Comparison of ENCODE assay signal across 1 cellular context in the genomic region with DNA sequence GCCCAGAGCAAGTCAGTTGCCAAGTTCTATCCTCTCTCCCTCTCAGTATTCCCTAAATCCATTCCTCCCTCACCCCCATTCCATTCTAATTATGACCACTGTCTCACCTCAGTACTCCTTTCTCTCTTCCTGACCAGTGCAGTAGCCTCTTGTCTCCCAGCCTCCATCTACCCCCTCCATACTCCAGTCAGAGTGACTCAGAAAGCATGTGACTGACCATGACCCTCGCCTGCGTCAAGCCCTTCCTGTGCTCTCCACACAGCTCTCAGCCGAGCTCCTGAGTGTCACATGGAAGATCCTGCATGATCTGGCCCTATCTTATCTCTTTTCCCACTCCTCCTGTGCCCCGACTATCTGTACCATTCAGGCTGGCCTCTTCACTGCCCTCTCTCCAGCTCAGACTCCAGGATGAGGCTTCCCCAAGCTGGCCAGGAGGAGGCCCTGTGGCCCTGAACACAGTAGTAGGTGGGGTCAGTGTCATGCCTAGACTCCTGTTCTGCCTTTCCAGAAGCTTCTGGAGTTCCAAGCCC.
A peak's percentile ranks its signal among the peaks of the same experiment; 100 is the strongest.
TF ChIP-seq lines count a peak whose summit lies in the region.

No MANE protein-coding gene starts in this region.

TF ChIP-seq in K562, 482 proteins besides CTCF, POLR2A, EP300 and RAD21 (continued from another document):
- TF ChIP-seq, protein P1, sequence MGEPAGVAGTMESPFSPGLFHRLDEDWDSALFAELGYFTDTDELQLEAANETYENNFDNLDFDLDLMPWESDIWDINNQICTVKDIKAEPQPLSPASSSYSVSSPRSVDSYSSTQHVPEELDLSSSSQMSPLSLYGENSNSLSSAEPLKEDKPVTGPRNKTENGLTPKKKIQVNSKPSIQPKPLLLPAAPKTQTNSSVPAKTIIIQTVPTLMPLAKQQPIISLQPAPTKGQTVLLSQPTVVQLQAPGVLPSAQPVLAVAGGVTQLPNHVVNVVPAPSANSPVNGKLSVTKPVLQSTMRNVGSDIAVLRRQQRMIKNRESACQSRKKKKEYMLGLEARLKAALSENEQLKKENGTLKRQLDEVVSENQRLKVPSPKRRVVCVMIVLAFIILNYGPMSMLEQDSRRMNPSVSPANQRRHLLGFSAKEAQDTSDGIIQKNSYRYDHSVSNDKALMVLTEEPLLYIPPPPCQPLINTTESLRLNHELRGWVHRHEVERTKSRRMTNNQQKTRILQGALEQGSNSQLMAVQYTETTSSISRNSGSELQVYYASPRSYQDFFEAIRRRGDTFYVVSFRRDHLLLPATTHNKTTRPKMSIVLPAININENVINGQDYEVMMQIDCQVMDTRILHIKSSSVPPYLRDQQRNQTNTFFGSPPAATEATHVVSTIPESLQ (CRISPR knock-in tag; IDR thresholded peaks at IDR 0.05), result 0 out of 2 replicates have a peak, but pooled peaks have one; percentile 26
- no peak for TF ChIP-seq PRPF4 (IDR thresholded peaks at IDR 0.05; ENCODE audit: insufficient read depth, low read depth, low read length, poor library complexity, severe bottlenecking)
- 0 out of 2 replicates have a peak, but pooled peaks have one; percentile 4 for TF ChIP-seq ZNF79 (CRISPR knock-in tag; IDR thresholded peaks at IDR 0.05; ENCODE audit: low read depth)
- TF ChIP-seq ZNF133 (CRISPR knock-in tag; IDR thresholded peaks at IDR 0.05), result no peak
- no peak for TF ChIP-seq NFATC3 (IDR thresholded peaks at IDR 0.05)
- TF ChIP-seq EWSR1 (IDR thresholded peaks at IDR 0.05; ENCODE audit: borderline replicate concordance, low read depth, partially characterized antibody), result no peak
- TF ChIP-seq ZNF639 (CRISPR knock-in tag; conservative IDR thresholded peaks at IDR 0.05 in 1 of 2, IDR thresholded peaks at IDR 0.05 in 1 of 2), result peak in 1 of 2 experiments; percentile 63; a peak in 1 of 4 replicates
- TF ChIP-seq GATA2 (CRISPR knock-in tag; IDR thresholded peaks at IDR 0.05), result peak; percentile 98
- TF ChIP-seq, protein P2, sequence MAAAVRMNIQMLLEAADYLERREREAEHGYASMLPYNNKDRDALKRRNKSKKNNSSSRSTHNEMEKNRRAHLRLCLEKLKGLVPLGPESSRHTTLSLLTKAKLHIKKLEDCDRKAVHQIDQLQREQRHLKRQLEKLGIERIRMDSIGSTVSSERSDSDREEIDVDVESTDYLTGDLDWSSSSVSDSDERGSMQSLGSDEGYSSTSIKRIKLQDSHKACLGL (CRISPR knock-in tag; IDR thresholded peaks at IDR 0.05; ENCODE audit: borderline replicate concordance, poor library complexity, severe bottlenecking), result no peak
- TF ChIP-seq SUPT5H (IDR thresholded peaks at IDR 0.05), result no peak
- TF ChIP-seq ZNF24 (IDR thresholded peaks at IDR 0.05), result peak; percentile 51; the same call in 1 of the 2 replicates
- 0 out of 2 replicates have a peak, but pooled peaks have one; percentile 69 for TF ChIP-seq ZNF197 (CRISPR knock-in tag; IDR thresholded peaks at IDR 0.05; ENCODE audit: low read depth)
- TF ChIP-seq TRIM25 (IDR thresholded peaks at IDR 0.05; ENCODE audit: borderline replicate concordance), result no peak
- no peak for TF ChIP-seq E2F1 (CRISPR knock-in tag; IDR thresholded peaks at IDR 0.05)
- TF ChIP-seq POLR2G (IDR thresholded peaks at IDR 0.05; ENCODE audit: low read depth, low read length), result no peak
- no peak for TF ChIP-seq ZNF23 (CRISPR knock-in tag; IDR thresholded peaks at IDR 0.05)
- TF ChIP-seq, protein P3, sequence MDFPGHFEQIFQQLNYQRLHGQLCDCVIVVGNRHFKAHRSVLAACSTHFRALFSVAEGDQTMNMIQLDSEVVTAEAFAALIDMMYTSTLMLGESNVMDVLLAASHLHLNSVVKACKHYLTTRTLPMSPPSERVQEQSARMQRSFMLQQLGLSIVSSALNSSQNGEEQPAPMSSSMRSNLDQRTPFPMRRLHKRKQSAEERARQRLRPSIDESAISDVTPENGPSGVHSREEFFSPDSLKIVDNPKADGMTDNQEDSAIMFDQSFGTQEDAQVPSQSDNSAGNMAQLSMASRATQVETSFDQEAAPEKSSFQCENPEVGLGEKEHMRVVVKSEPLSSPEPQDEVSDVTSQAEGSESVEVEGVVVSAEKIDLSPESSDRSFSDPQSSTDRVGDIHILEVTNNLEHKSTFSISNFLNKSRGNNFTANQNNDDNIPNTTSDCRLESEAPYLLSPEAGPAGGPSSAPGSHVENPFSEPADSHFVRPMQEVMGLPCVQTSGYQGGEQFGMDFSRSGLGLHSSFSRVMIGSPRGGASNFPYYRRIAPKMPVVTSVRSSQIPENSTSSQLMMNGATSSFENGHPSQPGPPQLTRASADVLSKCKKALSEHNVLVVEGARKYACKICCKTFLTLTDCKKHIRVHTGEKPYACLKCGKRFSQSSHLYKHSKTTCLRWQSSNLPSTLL (IDR thresholded peaks at IDR 0.05), result 0 out of 2 replicates have a peak, but pooled peaks have one; percentile 22
- TF ChIP-seq ZNF584 (CRISPR knock-in tag; IDR thresholded peaks at IDR 0.05; ENCODE audit: low read depth), result peak; percentile 96
- peak; percentile 80 for TF ChIP-seq NEUROD1 (IDR thresholded peaks at IDR 0.05; ENCODE audit: borderline replicate concordance, low read depth, low read length, partially characterized antibody)
- TF ChIP-seq CHD2 (IDR thresholded peaks at IDR 0.05; ENCODE audit: low read depth, low read length), result no peak
- TF ChIP-seq ETV6 (IDR thresholded peaks at IDR 0.05; ENCODE audit: borderline replicate concordance in 1 of 2, low read depth in 2 of 2, low read length in 1 of 2), result 0 out of 4 replicates have a peak, but pooled peaks of 1 of the 2 experiments have one; percentile 47
- TF ChIP-seq ETV6 (CRISPR knock-in tag; IDR thresholded peaks at IDR 0.05; ENCODE audit: borderline replicate concordance), result no peak
- TF ChIP-seq ZNF717 (CRISPR knock-in tag; IDR thresholded peaks at IDR 0.05), result no peak
- no peak for TF ChIP-seq SIN3B (IDR thresholded peaks at IDR 0.05; ENCODE audit: low read depth)
- peak; percentile 68 to 76 for TF ChIP-seq E2F6 (IDR thresholded peaks at IDR 0.05; ENCODE audit: borderline replicate concordance in 1 of 2, extremely low read depth in 1 of 2, insufficient read depth in 1 of 2, insufficient read length in 1 of 2, low read depth in 1 of 2, low read length in 1 of 2, poor library complexity in 1 of 2, severe bottlenecking in 1 of 2)
- no peak for TF ChIP-seq NFYB (IDR thresholded peaks at IDR 0.05; ENCODE audit: extremely low read depth, insufficient read length)
- peak; percentile 95 for TF ChIP-seq TEAD4 (IDR thresholded peaks at IDR 0.05; ENCODE audit: low read length)
- TF ChIP-seq TEAD4 (CRISPR knock-in tag; IDR thresholded peaks at IDR 0.05; ENCODE audit: borderline replicate concordance), result no peak
- no peak for TF ChIP-seq ARID4B (CRISPR knock-in tag; IDR thresholded peaks at IDR 0.05)
- no peak for TF ChIP-seq RBM25 (IDR thresholded peaks at IDR 0.05; ENCODE audit: low read depth, low read length, severe bottlenecking)
- peak; percentile 46 for TF ChIP-seq FOS (IDR thresholded peaks at IDR 0.05; ENCODE audit: extremely low read depth, insufficient read length)
- no peak for TF ChIP-seq ZNF408 (CRISPR knock-in tag; IDR thresholded peaks at IDR 0.05; ENCODE audit: low read depth)
- no peak for TF ChIP-seq ZKSCAN1 (IDR thresholded peaks at IDR 0.05; ENCODE audit: low read depth, low read length)
- 0 out of 2 replicates have a peak, but pooled peaks have one; percentile 46 for TF ChIP-seq ZNF764 (CRISPR knock-in tag; IDR thresholded peaks at IDR 0.05; ENCODE audit: low read depth)
- TF ChIP-seq MTF1 (CRISPR knock-in tag; IDR thresholded peaks at IDR 0.05; ENCODE audit: borderline replicate concordance), result no peak
- TF ChIP-seq, protein P4, sequence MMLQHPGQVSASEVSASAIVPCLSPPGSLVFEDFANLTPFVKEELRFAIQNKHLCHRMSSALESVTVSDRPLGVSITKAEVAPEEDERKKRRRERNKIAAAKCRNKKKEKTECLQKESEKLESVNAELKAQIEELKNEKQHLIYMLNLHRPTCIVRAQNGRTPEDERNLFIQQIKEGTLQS (IDR thresholded peaks at IDR 0.05), result peak; percentile 95
- TF ChIP-seq, protein P4 (CRISPR knock-in tag; conservative IDR thresholded peaks at IDR 0.05), result peak; percentile 72
